ENCODE assay signal across 14 cellular contexts in genomic region chr7:90312745-90313144, GRCh38. TPM values are rescaled to one million over a fixed set of nuclear protein-coding genes. Genes with fewer than 3 reads are reported as not detected.
DNase-seq lines count a peak whose midpoint lies in the region; ATAC-seq and TF ChIP-seq lines count a peak whose summit lies in the region.
"Had no signal": no experiment of that assay in that cellular context is flagged by ENCODE, and none has a peak within 500 bp of the region (broad histone marks: within the 10 kb centered on the region; RNA-seq: fewer than 3 reads in every experiment).

No MANE protein-coding gene starts in this region.

- TF ChIP-seq CTCF in BJ (IDR thresholded peaks at IDR 0.05; ENCODE audit: insufficient read depth, low read depth, low read length) (peak; percentile 26; the same call in 1 of the 2 replicates), HFFc6 (IDR thresholded peaks at IDR 0.05) (peak; percentile 68), SU-DHL-6 (IDR thresholded peaks at IDR 0.05; ENCODE audit: insufficient read depth, low read length, poor library complexity, severe bottlenecking) (peak; percentile 48), hepatocyte (IDR thresholded peaks at IDR 0.05; ENCODE audit: poor library complexity) (peak; percentile 16), tibial artery (IDR thresholded peaks at IDR 0.05) (peak in 1 of 2 experiments; percentile 6)

- no peaks in the 10 kb centered on the region for H3K79me2 ChIP-seq in SU-DHL-6 (ENCODE audit: insufficient read depth, low read length)
- H3K79me2 ChIP-seq in hepatocyte: no peaks in the 10 kb centered on the region

- H3K36me3 Mint-ChIP-seq in HFFc6 (ENCODE audit: low read depth): no peaks in the 10 kb centered on the region
- no peaks in the 10 kb centered on the region for H3K36me3 Mint-ChIP-seq in activated T-helper 2 cell treated with anti-CD3 and anti-CD28 coated beads, Interferon-gamma antibody, Interleukin-2, Interleukin-4, amounts not matched to agents 10 μg/mL and 5 μg/mL and 100 μg/mL, durations not matched to agents 14 hours and 24 hours and 36 hours (ENCODE audit: low read depth)
- H3K36me3 Mint-ChIP-seq: activated naive CD8-positive, alpha-beta T cell; naive B cell had no signal

- H3K9me2 ChIP-seq in SU-DHL-6 (replicated peaks; ENCODE audit: insufficient read depth, low read length) (no peaks in the 10 kb centered on the region), hepatocyte (replicated peaks; ENCODE audit: insufficient read depth) (no peaks in the 10 kb centered on the region)

- no peak overlapping the region for H3K27ac Mint-ChIP-seq in HFFc6
- H3K27ac Mint-ChIP-seq in activated T-helper 2 cell treated with anti-CD3 and anti-CD28 coated beads, Interferon-gamma antibody, Interleukin-2, Interleukin-4, amounts not matched to agents 10 μg/mL and 5 μg/mL and 100 μg/mL, durations not matched to agents 14 hours and 24 hours and 36 hours: no peak overlapping the region
- H3K27ac Mint-ChIP-seq: activated naive CD8-positive, alpha-beta T cell had no signal

- H4K20me1 ChIP-seq in SU-DHL-6 (ENCODE audit: low read depth, low read length) (no peaks in the 10 kb centered on the region), hepatocyte (ENCODE audit: insufficient read depth, poor library complexity, severe bottlenecking) (no peaks in the 10 kb centered on the region)

- 0 out of 2 replicates have a peak, but pooled peaks cover 1% of the 10 kb centered on the region for H3K27me3 ChIP-seq in BJ (ENCODE audit: control insufficient read depth, insufficient read depth, low read length)
- no peaks in the 10 kb centered on the region for H3K27me3 ChIP-seq in SU-DHL-6 (ENCODE audit: low read length)
- H3K27me3 ChIP-seq in hepatocyte: peaks cover 13% of the 10 kb centered on the region
- H3K27me3 ChIP-seq in tibial artery: peaks cover 0 to 5% of the 10 kb centered on the region in 2 donors
- H3K27me3 ChIP-seq: upper lobe of left lung had no signal

- peaks cover 2% of the 10 kb centered on the region; the same call in 1 of the 2 replicates for H3K36me3 ChIP-seq in BJ (ENCODE audit: control insufficient read depth, insufficient read depth, low read length)
- no peaks in the 10 kb centered on the region for H3K36me3 ChIP-seq in SU-DHL-6 (ENCODE audit: low read length)
- H3K36me3 ChIP-seq in hepatocyte (replicated peaks; ENCODE audit: insufficient read depth, low read depth): no peaks in the 10 kb centered on the region
- H3K36me3 ChIP-seq in tibial artery: peaks cover 12 to 20% (median 14%) of the 10 kb centered on the region in 3 donors

- H3K9me3 Mint-ChIP-seq in HFFc6: no peaks in the 10 kb centered on the region
- H3K9me3 Mint-ChIP-seq in activated T-helper 2 cell treated with anti-CD3 and anti-CD28 coated beads, Interferon-gamma antibody, Interleukin-2, Interleukin-4, amounts not matched to agents 10 μg/mL and 5 μg/mL and 100 μg/mL, durations not matched to agents 14 hours and 24 hours and 36 hours: no peaks in the 10 kb centered on the region

- no peak overlapping the region for H3K4me3 Mint-ChIP-seq in HFFc6
- H3K4me3 Mint-ChIP-seq in activated T-helper 2 cell treated with anti-CD3 and anti-CD28 coated beads, Interferon-gamma antibody, Interleukin-2, Interleukin-4, amounts not matched to agents 10 μg/mL and 5 μg/mL and 100 μg/mL, durations not matched to agents 14 hours and 24 hours and 36 hours (ENCODE audit: low read depth): no peak overlapping the region
- H3K4me3 Mint-ChIP-seq: activated naive CD8-positive, alpha-beta T cell; naive B cell had no signal

- H3K9me3 ChIP-seq in SU-DHL-6 (ENCODE audit: insufficient read depth, low read length) (no peaks in the 10 kb centered on the region), hepatocyte (ENCODE audit: low read depth) (no peaks in the 10 kb centered on the region), tibial artery (no peaks in the 10 kb centered on the region)
- H3K9me3 ChIP-seq: upper lobe of left lung had no signal

- H3K27ac ChIP-seq in SU-DHL-6 (ENCODE audit: low read depth, low read length) (no peak overlapping the region), hepatocyte (no peak overlapping the region), tibial artery (no peak overlapping the region)
- H3K27ac ChIP-seq: upper lobe of left lung had no signal

- H3K4me3 ChIP-seq in BJ (ENCODE audit: low read depth, low read length): no peak overlapping the region
- no peak overlapping the region for H3K4me3 ChIP-seq in SU-DHL-6 (ENCODE audit: insufficient read depth, low read length, poor library complexity, severe bottlenecking)
- H3K4me3 ChIP-seq in hepatocyte: no peak overlapping the region
- no peak overlapping the region for H3K4me3 ChIP-seq in tibial artery
- H3K4me3 ChIP-seq: upper lobe of left lung had no signal

- H3K9ac ChIP-seq in SU-DHL-6 (ENCODE audit: low read length): no peak overlapping the region

- H3K4me1 ChIP-seq in hepatocyte (ENCODE audit: insufficient read depth) (no peaks in the 10 kb centered on the region), tibial artery (no peaks in the 10 kb centered on the region)
- H3K4me1 ChIP-seq: upper lobe of left lung had no signal

- DNase-seq in BJ (ENCODE audit: low read depth) (no peak), HFFc6 (no peak), hepatocyte (ENCODE audit: low spot score) (no peak), foreskin melanocyte (no peak), tibial artery (no peak)
- DNase-seq in activated T-helper 2 cell treated with anti-CD3 and anti-CD28 coated beads, Interferon-gamma antibody, Interleukin-2, Interleukin-4, amounts not matched to agents 10 μg/mL and 5 μg/mL and 100 μg/mL, durations not matched to agents 14 hours and 24 hours and 36 hours (ENCODE audit: low spot score): no peak
- DNase-seq: glutamatergic neuron; naive B cell; NCI-H2227 treated with DMSO at 0.1 percent for 48 hours; stimulated activated CD4-positive, alpha-beta T cell treated with anti-CD3 and anti-CD28 coated beads, Interleukin-1b, Interleukin-23, amount 100 ng/mL, for 48 hours; upper lobe of left lung had no signal

- no peaks in the 10 kb centered on the region for H3K27me3 Mint-ChIP-seq in HFFc6 (ENCODE audit: insufficient read depth)
- H3K27me3 Mint-ChIP-seq in activated T-helper 2 cell treated with anti-CD3 and anti-CD28 coated beads, Interferon-gamma antibody, Interleukin-2, Interleukin-4, amounts not matched to agents 10 μg/mL and 5 μg/mL and 100 μg/mL, durations not matched to agents 14 hours and 24 hours and 36 hours (ENCODE audit: low read depth): peaks cover 30% of the 10 kb centered on the region

- peaks cover 8% of the 10 kb centered on the region for H3K4me1 Mint-ChIP-seq in HFFc6 (ENCODE audit: low read depth)
- H3K4me1 Mint-ChIP-seq in activated T-helper 2 cell treated with anti-CD3 and anti-CD28 coated beads, Interferon-gamma antibody, Interleukin-2, Interleukin-4, amounts not matched to agents 10 μg/mL and 5 μg/mL and 100 μg/mL, durations not matched to agents 14 hours and 24 hours and 36 hours (ENCODE audit: low read depth): no peaks in the 10 kb centered on the region
- H3K4me1 Mint-ChIP-seq: naive B cell had no signal

- intact Hi-C loops in activated T-helper 2 cell treated with anti-CD3 and anti-CD28 coated beads, Interferon-gamma antibody, Interleukin-2, Interleukin-4, amounts not matched to agents 10 μg/mL and 5 μg/mL and 100 μg/mL, durations not matched to agents 14 hours and 24 hours and 36 hours (cut with micrococcal nuclease): loop anchor here (2.0 kb wide), 1 partner anchor 114 kb away; no protein-coding TSS in a partner anchor
- intact Hi-C loops in tibial artery (cut with DNase I; ENCODE audit: low total_unique reads): no loop called here

- CTCF ChIA-PET in BJ (lab: Yijun Ruan, JAX): interaction anchor here (0.7 to 3.4 kb wide), 4 partner anchors 33 to 118 kb away, joined by 3 to 23 read pairs (median 5); no protein-coding TSS in a partner anchor

- ATAC-seq in HG03571 (IDR thresholded peaks at IDR 0.05; ENCODE audit: unreplicated experiment): no peak

- H3K4me2 ChIP-seq in SU-DHL-6 (ENCODE audit: low read depth, low read length, poor library complexity, severe bottlenecking) (no peak overlapping the region), hepatocyte (no peak overlapping the region)

- no peaks in the 10 kb centered on the region for H3F3A ChIP-seq in SU-DHL-6 (ENCODE audit: insufficient read depth)

- POLR2A ChIA-PET in BJ (lab: Charles Lee): no interaction called here

- 84% methylated on average over 2 of the region's 2 CpGs for WGBS in hepatocyte (ENCODE audit: low lambda C conversion rate, missing lambda C conversion rate)

- no peak overlapping the region for H2AFZ ChIP-seq in SU-DHL-6 (ENCODE audit: low read depth, low read length, severe bottlenecking)
- no peak overlapping the region for H2AFZ ChIP-seq in hepatocyte

RNA-seq across cellular contexts. Expression of gene FAM237B, which starts 8.4 kb away (rescaled TPM):
- not detected in 2 replicates for polyA plus RNA-seq in BJ (2011; rRNA removed)
- not detected in 2 replicates for polyA minus RNA-seq in BJ (2011; rRNA and poly(A)+ RNA removed)
- total RNA-seq in HFFc6 (2021; fragmentation: NEBNext Ultra II Directional; extraction: Animal tissue kit (Norgen Biotek cat#: 25700)): not detected
- not detected in 2 replicates for total RNA-seq in hepatocyte
- polyA plus RNA-seq in hepatocyte: not detected in 2 replicates
- total RNA-seq in activated T-helper 2 cell treated with anti-CD3 and anti-CD28 coated beads, Interferon-gamma antibody, Interleukin-2, Interleukin-4, amounts not matched to agents 10 μg/mL and 5 μg/mL and 100 μg/mL, durations not matched to agents 14 hours and 24 hours and 36 hours: not detected in 2 replicates

RNA-seq across cellular contexts. Expression of gene GTPBP10, which starts 33.8 kb away (rescaled TPM):
- polyA plus RNA-seq in BJ (2011; rRNA removed) (4.2 and 13.2 TPM in 2 replicates), hepatocyte (6.9 and 11.2 TPM in 2 replicates)
- 1.6 and 4.5 TPM in 2 replicates for polyA minus RNA-seq in BJ (2011; rRNA and poly(A)+ RNA removed)
- 10 to 100 TPM; 19.9 to 27.2 (median 23.3) TPM for total RNA-seq in HFFc6 (2021; fragmentation: NEBNext Ultra II Directional; extraction: Animal tissue kit (Norgen Biotek cat#: 25700))
- total RNA-seq in hepatocyte: 13.0 and 13.1 TPM in 2 replicates
- total RNA-seq in activated T-helper 2 cell treated with anti-CD3 and anti-CD28 coated beads, Interferon-gamma antibody, Interleukin-2, Interleukin-4, amounts not matched to agents 10 μg/mL and 5 μg/mL and 100 μg/mL, durations not matched to agents 14 hours and 24 hours and 36 hours: 29.3 and 32.0 TPM in 2 replicates
